In genomic region chr5:151700816-151701215, GRCh38 we compare ENCODE assay signal across 14 cellular contexts. TPM values are rescaled to one million over a fixed set of nuclear protein-coding genes. Genes with fewer than 3 reads are reported as not detected.
A peak's percentile ranks its signal among the peaks of the same experiment; 100 is the strongest.
DNase-seq lines count a peak whose midpoint lies in the region; ATAC-seq and TF ChIP-seq lines count a peak whose summit lies in the region.
"Had no signal": no experiment of that assay in that cellular context is flagged by ENCODE, and none has a peak within 500 bp of the region (broad histone marks: within the 10 kb centered on the region; RNA-seq: fewer than 3 reads in every experiment).

No MANE protein-coding gene starts in this region.

- H3K4me3 ChIP-seq in ACC112 (ENCODE audit: low read depth, low read length) (no peak overlapping the region), MM.1S (ENCODE audit: low read length) (no peak overlapping the region)
- H3K4me3 ChIP-seq: mucosa of descending colon, skin epidermis had no signal

- no peaks in the 10 kb centered on the region for H3K9me3 ChIP-seq in MM.1S (replicated peaks; ENCODE audit: insufficient read depth, low read length)
- H3K9me3 ChIP-seq: mucosa of descending colon had no signal

- H3K4me2 ChIP-seq in MM.1S (ENCODE audit: low read depth, low read length) = no peak overlapping the region

- H3K4me1 ChIP-seq in ACC112 (ENCODE audit: control insufficient read depth, insufficient read depth, low read length, unreplicated experiment) = peaks cover 38% of the 10 kb centered on the region
- H3K4me1 ChIP-seq in MM.1S (ENCODE audit: low read length) = peaks cover 21% of the 10 kb centered on the region

- ATAC-seq in GM19438 (IDR thresholded peaks at IDR 0.05; ENCODE audit: low read depth, unreplicated experiment) (peak; percentile 51), HG03103 (IDR thresholded peaks at IDR 0.05; ENCODE audit: low read depth, unreplicated experiment) (peak; percentile 46)
- ATAC-seq: mucosa of descending colon had no signal

- TF ChIP-seq CTCF in brain (conservative IDR thresholded peaks at IDR 0.05) = no peak
- TF ChIP-seq CTCF in MM.1S (IDR thresholded peaks at IDR 0.05; ENCODE audit: low read length) = no peak

- H2AFZ ChIP-seq in ACC112 (ENCODE audit: low read length, unreplicated experiment) = peak overlapping the region; percentile 43
- H2AFZ ChIP-seq in MM.1S (ENCODE audit: low read length) = no peak overlapping the region

- H3K27ac ChIP-seq in ACC112 (ENCODE audit: low read depth, low read length) (no peak overlapping the region), MM.1S (ENCODE audit: low read length) (no peak overlapping the region)

- H3K9ac ChIP-seq in MM.1S (ENCODE audit: low read length) = no peak overlapping the region

- no peaks in the 10 kb centered on the region for H3F3A ChIP-seq in MM.1S (ENCODE audit: insufficient read depth, low read length)

- H3K27me3 Mint-ChIP-seq in brain = no peaks in the 10 kb centered on the region

- H3K36me3 Mint-ChIP-seq in brain = no peaks in the 10 kb centered on the region

- no peaks in the 10 kb centered on the region for H3K36me3 ChIP-seq in ACC112 (ENCODE audit: insufficient read depth, low read length)
- H3K36me3 ChIP-seq in MM.1S (replicated peaks; ENCODE audit: insufficient read depth, low read length) = no peaks in the 10 kb centered on the region

- DNase-seq in activated CD4-positive, alpha-beta T cell treated with anti-CD3 and anti-CD28 coated beads for 4 hours = no peak
- no peak for DNase-seq in NCI-H1930 (lab: John Stamatoyannopoulos, UW)
- DNase-seq in MM.1S = no peak
- DNase-seq in hypothalamus (lab: John Stamatoyannopoulos, UW) = no peak
- DNase-seq: activated CD4-positive, alpha-beta T cell treated with anti-CD3 and anti-CD28 coated beads for 48 hours; mucosa of descending colon; NCI-H2029; SHP77 treated with DMSO at 0.1 percent for 48 hours had no signal

- no peaks in the 10 kb centered on the region for H3K9me2 ChIP-seq in MM.1S (replicated peaks; ENCODE audit: insufficient read depth, low read length)

- no peaks in the 10 kb centered on the region for H3K27me3 ChIP-seq in ACC112 (ENCODE audit: insufficient read depth, low read length)
- no peaks in the 10 kb centered on the region for H3K27me3 ChIP-seq in MM.1S (replicated peaks; ENCODE audit: insufficient read depth, low read length)

- H3K9me3 Mint-ChIP-seq in brain = peaks cover 0 to 4% (median 0%) of the 10 kb centered on the region in 5 experiments
- H3K9me3 Mint-ChIP-seq: dendritic cell treated with granulocyte-macrophage colony-stimulating factor and Interleukin-4, amounts not matched to agents 40 ng/mL and 50 ng/mL, for 4 days had no signal

- H4K20me1 ChIP-seq in MM.1S (ENCODE audit: insufficient read depth, low read length) = no peaks in the 10 kb centered on the region

- no peaks in the 10 kb centered on the region for H3K79me2 ChIP-seq in ACC112 (ENCODE audit: control insufficient read depth, insufficient read depth, low read length, unreplicated experiment)
- H3K79me2 ChIP-seq in MM.1S (ENCODE audit: low read length) = no peaks in the 10 kb centered on the region

- H3K4me3 Mint-ChIP-seq in brain = no peak overlapping the region
- H3K4me3 Mint-ChIP-seq: dendritic cell treated with granulocyte-macrophage colony-stimulating factor and Interleukin-4, amounts not matched to agents 40 ng/mL and 50 ng/mL, for 4 days had no signal

- H3K4me1 Mint-ChIP-seq in brain = peaks cover 52% of the 10 kb centered on the region

- H3K27ac Mint-ChIP-seq in brain = peak overlapping the region in 4 of 5 experiments; percentile 11 to 50 (median 33)
- H3K27ac Mint-ChIP-seq: dendritic cell treated with granulocyte-macrophage colony-stimulating factor and Interleukin-4, amounts not matched to agents 40 ng/mL and 50 ng/mL, for 4 days had no signal

RNA-seq across cellular contexts. Expression of gene SPARC, which starts 14.1 kb away (rescaled TPM):
- polyA plus RNA-seq in brain (ENCODE audit: insufficient read depth, low read depth, low replicate concordance) = 920 TPM

RNA-seq across cellular contexts. Expression of gene ATOX1, which starts 57.6 kb away (rescaled TPM):
- 168 TPM for polyA plus RNA-seq in brain (ENCODE audit: insufficient read depth, low read depth, low replicate concordance)
